ENCODE assay signal across 1 cellular context in the genomic region with DNA sequence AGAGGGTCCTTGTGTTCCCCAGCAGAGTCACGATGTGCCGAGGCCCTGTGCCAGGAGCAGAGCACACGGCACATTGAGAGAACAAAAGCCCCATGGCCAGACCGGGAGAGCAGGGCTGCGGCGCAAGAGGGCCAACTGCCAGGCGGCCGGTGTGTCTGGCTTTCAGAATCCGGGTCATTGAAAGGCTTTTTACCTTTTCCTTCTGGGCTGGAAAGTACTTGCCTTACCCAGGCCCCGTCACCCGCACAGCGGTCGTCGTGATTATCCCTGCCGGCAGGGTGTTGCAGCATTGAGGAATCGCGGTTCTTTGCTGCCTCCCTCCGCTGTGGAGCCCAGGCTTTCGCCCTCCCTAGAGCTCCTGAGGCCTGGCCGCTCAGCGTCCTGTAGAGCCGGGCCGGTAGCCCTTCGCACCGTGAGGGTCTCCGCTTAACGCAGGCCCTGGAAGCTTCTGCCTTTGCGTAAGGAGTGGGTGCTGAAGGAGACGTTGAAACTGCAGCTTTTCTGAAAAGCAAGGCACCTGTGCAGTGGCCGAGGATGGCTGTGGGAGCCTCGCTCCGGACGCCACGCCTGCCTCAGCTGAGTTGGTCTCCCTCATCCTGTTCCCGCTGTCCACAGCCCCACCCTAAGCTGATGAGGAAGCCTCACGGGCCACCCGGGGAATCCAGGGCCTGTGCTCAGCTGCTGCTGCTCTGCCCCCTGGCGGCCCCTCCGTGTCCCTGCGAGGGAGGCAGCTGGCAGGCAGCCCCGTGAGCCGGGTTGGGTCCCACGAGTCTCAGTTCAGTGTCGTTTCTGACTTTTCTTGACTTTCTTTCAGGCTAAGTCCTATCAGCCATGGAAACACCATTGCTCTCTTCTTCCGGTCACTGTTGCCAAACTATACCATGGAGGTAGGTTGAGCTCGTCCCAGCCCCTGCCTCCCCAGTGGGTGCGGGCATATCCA.
TF ChIP-seq lines count a peak whose summit lies in the region.

No MANE protein-coding gene starts in this region.

TF ChIP-seq in SK-N-SH treated with all-trans-retinoic acid at 6 μM for 48 hours, 23 proteins besides CTCF, POLR2A, EP300 and RAD21 (continued from another document):
- TF ChIP-seq CSRNP3 (CRISPR knock-in tag; IDR thresholded peaks at IDR 0.05) (no peak), OSR1 (CRISPR knock-in tag; IDR thresholded peaks at IDR 0.05) (no peak), ZFP30 (CRISPR knock-in tag; IDR thresholded peaks at IDR 0.05) (no peak), CREB5 (CRISPR knock-in tag; IDR thresholded peaks at IDR 0.05; ENCODE audit: low read depth) (no peak)
